In genomic region chr6:34696739-34697543, GRCh38 we compare ENCODE assay signal across 8 cellular contexts. TPM values are rescaled to one million over a fixed set of nuclear protein-coding genes. Genes with fewer than 3 reads are reported as not detected.
A peak's percentile ranks its signal among the peaks of the same experiment; 100 is the strongest.
DNase-seq lines count a peak whose midpoint lies in the region; TF ChIP-seq lines count a peak whose summit lies in the region.

ILRUN (minus strand) TSS chr6:34696767; CDS start chr6:34696603, 164 bp downstream.

- POLR2A ChIA-PET in SK-N-SH (lab: Yijun Ruan, JAX), result interaction anchor here (0.8 to 1.0 kb wide), 2 partner anchors 40 to 60 kb away, joined by 3 read pairs; no protein-coding TSS in a partner anchor

- H3K9me3 ChIP-seq in SK-N-SH, result no peaks in the 10 kb centered on the region

- peak within 1 kb of the TSS; percentile 91 for H3K4me2 ChIP-seq in SK-N-SH

- peak within 1 kb of the TSS; percentile 69 to 100 for H3K4me3 ChIP-seq in SK-N-SH (ENCODE audit: low read depth in 2 of 2, low read length in 1 of 2)

- peaks cover 46% of the 10 kb centered on the region for H3K79me2 ChIP-seq in SK-N-SH (ENCODE audit: insufficient read depth)

- peak within 1 kb of the TSS; percentile 95 for H3K4me3 Mint-ChIP-seq in HFFc6

- H4K20me1 ChIP-seq in SK-N-SH (ENCODE audit: insufficient read depth), result peaks cover 26% of the 10 kb centered on the region

- no peaks in the 10 kb centered on the region for H3K9me3 Mint-ChIP-seq in HFFc6

- CTCF ChIA-PET in SK-N-SH (lab: Yijun Ruan, JAX), result interaction anchor here (0.6 to 1.0 kb wide), 2 partner anchors 12 to 368 kb away, joined by 3 read pairs; no protein-coding TSS in a partner anchor

- no peaks in the 10 kb centered on the region; the same call in 1 of the 2 replicates for H3K27me3 Mint-ChIP-seq in HFFc6 (ENCODE audit: insufficient read depth)

- WGBS in SK-N-SH (ENCODE audit: low lambda C conversion rate), result 7% methylated on average over 43 of the region's 49 CpGs

- TF ChIP-seq EP300 in SK-N-SH (IDR thresholded peaks at IDR 0.05; ENCODE audit: borderline replicate concordance in 1 of 2, low read depth in 1 of 2, low read length in 1 of 2), result no peak

- H3K36me3 Mint-ChIP-seq in HFFc6 (ENCODE audit: low read depth), result peaks cover 13% of the 10 kb centered on the region; the same call in 1 of the 2 replicates

- peaks cover 9 to 10% of the 10 kb centered on the region in 2 experiments; a peak in 3 of 4 replicates for H3K4me1 ChIP-seq in SK-N-SH (ENCODE audit: control insufficient read depth in 1 of 2, insufficient read depth in 2 of 2, low read depth in 1 of 2, low read length in 1 of 2)

- no peaks in the 10 kb centered on the region for H3K36me3 ChIP-seq in SK-N-SH (replicated peaks in 1 of 2; ENCODE audit: control insufficient read depth in 1 of 2, insufficient read depth in 2 of 2, low read length in 1 of 2)

- peak within 1 kb of the TSS; percentile 73 to 86 for H3K27ac ChIP-seq in SK-N-SH (ENCODE audit: low read depth in 2 of 2, low read length in 1 of 2)
- peak within 1 kb of the TSS; percentile 87 for H3K27ac ChIP-seq in substantia nigra (ENCODE audit: low read depth, low read length, poor library complexity, severe bottlenecking)

- peaks cover 3% of the 10 kb centered on the region for H3F3A ChIP-seq in SK-N-SH (replicated peaks; ENCODE audit: insufficient read depth)

- TF ChIP-seq CTCF in HFFc6 (IDR thresholded peaks at IDR 0.05) (no peak), SK-N-SH (IDR thresholded peaks at IDR 0.05) (no peak)

- no peak for TF ChIP-seq RAD21 in SK-N-SH (IDR thresholded peaks at IDR 0.05; ENCODE audit: low read length)

- peak within 1 kb of the TSS; percentile 98 for H2AFZ ChIP-seq in SK-N-SH (ENCODE audit: low read depth)

- peak within 1 kb of the TSS; percentile 97 for H3K9ac ChIP-seq in SK-N-SH

- DNase-seq in GM03348 (ENCODE audit: low spot score), result peak; percentile 97
- DNase-seq in HFFc6, result peak; percentile 91
- DNase-seq in NCI-H1092 (lab: John Stamatoyannopoulos, UW), result peak; percentile 88
- DNase-seq in SK-N-SH, result peak; percentile 96
- peak; percentile 95 for DNase-seq in activated naive CD4-positive, alpha-beta T cell treated with anti-CD3 and anti-CD28 coated beads, Interleukin-2, amount 50 U/mL, for 16 hours
- DNase-seq in germinal center (ENCODE audit: low spot score), result peak; percentile 95
- DNase-seq in non-pigmented ciliary epithelial cell (ENCODE audit: low read depth), result peak; percentile 47
- peak; percentile 77 to 98 (median 94) for DNase-seq in substantia nigra (lab: John Stamatoyannopoulos, UW)

- H3K27me3 ChIP-seq in SK-N-SH (ENCODE audit: insufficient read depth), result no peaks in the 10 kb centered on the region

- H3K9me2 ChIP-seq in SK-N-SH, result no peaks in the 10 kb centered on the region

- peaks cover 37% of the 10 kb centered on the region for H3K4me1 Mint-ChIP-seq in HFFc6 (ENCODE audit: low read depth)

- H3K27ac Mint-ChIP-seq in HFFc6, result peak within 1 kb of the TSS; percentile 81

TF ChIP-seq in SK-N-SH, 30 proteins besides CTCF, POLR2A, EP300 and RAD21 (continues in another document):
- TF ChIP-seq MEF2A (IDR thresholded peaks at IDR 0.05; ENCODE audit: borderline replicate concordance, low read depth) (no peak), PBX3 (IDR thresholded peaks at IDR 0.05) (no peak), USF2 (IDR thresholded peaks at IDR 0.05; ENCODE audit: borderline replicate concordance, low read depth, low read length) (no peak; the same call in 1 of the 2 replicates), NFIC (IDR thresholded peaks at IDR 0.05; ENCODE audit: borderline replicate concordance) (no peak), GATA2 (CRISPR knock-in tag; IDR thresholded peaks at IDR 0.05) (no peak), CHD2 (IDR thresholded peaks at IDR 0.05; ENCODE audit: low read length, partially characterized antibody) (peak; percentile 87), REST (IDR thresholded peaks at IDR 0.05; ENCODE audit: low read depth, low read length) (no peak), YY1 (IDR thresholded peaks at IDR 0.05; ENCODE audit: low read depth) (no peak), ZBTB33 (IDR thresholded peaks at IDR 0.05; ENCODE audit: borderline replicate concordance, low read depth) (no peak), TEAD4 (IDR thresholded peaks at IDR 0.05; ENCODE audit: borderline replicate concordance, insufficient read depth) (no peak), RFX5 (IDR thresholded peaks at IDR 0.05; ENCODE audit: low read length) (no peak), TAF1 (IDR thresholded peaks at IDR 0.05; ENCODE audit: borderline replicate concordance, low read depth, low read length) (no peak), NRF1 (IDR thresholded peaks at IDR 0.05; ENCODE audit: low read depth, low read length) (peak; percentile 82), USF1 (IDR thresholded peaks at IDR 0.05; ENCODE audit: borderline replicate concordance, low read depth) (peak; percentile 77), EZH2phosphoT487 (IDR thresholded peaks at IDR 0.05; ENCODE audit: borderline replicate concordance, low read depth) (no peak), TCF12 (IDR thresholded peaks at IDR 0.05) (no peak; the same call in 1 of the 2 replicates), FOXM1 (IDR thresholded peaks at IDR 0.05; ENCODE audit: low read depth) (no peak), FOXJ3 (CRISPR knock-in tag; IDR thresholded peaks at IDR 0.05) (no peak), RXRA (IDR thresholded peaks at IDR 0.05; ENCODE audit: borderline replicate concordance, low read depth) (no peak), GABPA (IDR thresholded peaks at IDR 0.05; ENCODE audit: low read depth) (peak; percentile 60)

RNA-seq across cellular contexts. Expression of gene ILRUN, which starts in this region (rescaled TPM):
- total RNA-seq in HFFc6 (2021; fragmentation: NEBNext Ultra II Directional; extraction: Animal tissue kit (Norgen Biotek cat#: 25700)), result 10 to 100 TPM; 56.0 to 65.1 (median 59.4) TPM
- polyA plus RNA-seq in SK-N-SH (2012; rRNA removed), result 19.5 and 22.8 TPM in 2 replicates
- 19.3 and 19.6 TPM in 2 replicates for polyA plus RNA-seq in SK-N-SH (2012; cell fraction: cytosol; rRNA removed)
- polyA plus RNA-seq in SK-N-SH (2012; cell fraction: nucleus; rRNA removed), result 7.6 and 11.6 TPM in 2 replicates

Comparison
In these comparisons a context has a peak if more than half of its experiments do, and no peak if none do; other contexts are left out.
1. Peak in every context shown above with its lines: DNase-seq, H3K4me3 ChIP-seq and H3K27ac ChIP-seq.
2. DNase-seq: peak in every context shown above with its lines; median percentile 97 in GM03348; 96 in SK-N-SH; 95 in activated naive CD4-positive, alpha-beta T cell treated with anti-CD3 and anti-CD28 coated beads, Interleukin-2, amount 50 U/mL, for 16 hours; 95 in germinal center; 94 in substantia nigra; 91 in HFFc6; 88 in NCI-H1092; 47 in non-pigmented ciliary epithelial cell.